8 cellular contexts compared by ENCODE assay signal in the genomic region with DNA sequence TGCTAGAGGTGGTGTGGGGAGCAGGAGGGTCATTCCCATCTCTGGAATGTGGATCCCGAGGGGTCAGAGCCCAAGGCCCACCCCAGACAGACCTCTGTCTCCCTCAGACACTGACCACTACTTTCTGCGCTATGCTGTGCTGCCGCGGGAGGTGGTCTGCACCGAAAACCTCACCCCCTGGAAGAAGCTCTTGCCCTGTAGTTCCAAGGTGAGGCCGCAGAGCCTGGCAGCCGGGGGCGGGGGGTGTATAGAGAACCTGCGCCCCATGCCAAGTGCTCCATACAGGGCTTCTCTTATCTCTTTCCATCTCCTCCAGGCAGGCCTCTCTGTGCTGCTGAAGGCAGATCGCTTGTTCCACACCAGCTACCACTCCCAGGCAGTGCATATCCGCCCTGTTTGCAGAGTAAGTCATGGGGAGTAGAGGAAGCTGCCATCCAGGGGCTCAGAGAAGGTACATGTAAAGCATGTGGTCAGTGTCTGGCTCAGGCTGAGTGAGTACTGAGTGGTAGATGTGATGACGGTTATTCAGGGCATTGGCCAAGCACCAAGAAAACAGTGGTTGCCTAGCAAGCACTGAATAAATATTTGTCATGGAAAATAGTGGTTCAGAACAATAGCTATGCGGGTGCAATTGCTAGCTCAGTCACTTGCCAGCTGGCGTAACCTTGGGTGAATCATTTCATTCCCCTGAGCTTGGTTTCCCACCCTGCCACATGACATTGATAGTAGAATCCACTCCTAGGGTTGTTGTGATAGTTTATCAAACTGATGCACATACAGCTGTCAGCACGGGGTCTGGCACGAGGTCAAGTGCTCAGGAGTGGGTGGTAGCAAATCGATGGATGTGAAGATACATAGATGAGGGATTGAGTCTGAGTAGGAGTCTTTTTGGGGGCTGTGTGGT. TPM values are rescaled to one million over a fixed set of nuclear protein-coding genes. Genes with fewer than 3 reads are reported as not detected.
A peak's percentile ranks its signal among the peaks of the same experiment; 100 is the strongest.
DNase-seq lines count a peak whose midpoint lies in the region; ATAC-seq, FAIRE-seq and TF ChIP-seq lines count a peak whose summit lies in the region.

No MANE protein-coding gene starts in this region.

- peaks cover 16% of the 10 kb centered on the region for H3K36me3 Mint-ChIP-seq in natural killer cell treated with Interleukin-12 subunit alpha and Interleukin-12 subunit beta and Interleukin-15 and Interleukin-18, amount 100 ng/mL, for 72 hours

- H4K20me1 ChIP-seq in OCI-LY7 (ENCODE audit: insufficient read depth, low read length): peaks cover 6% of the 10 kb centered on the region; the same call in 1 of the 2 replicates
- no peaks in the 10 kb centered on the region for H4K20me1 ChIP-seq in endothelial cell of umbilical vein (replicated peaks; ENCODE audit: control insufficient read depth, extremely low read depth, insufficient read depth, low read length)

- TF ChIP-seq CTCF in OCI-LY7 (conservative IDR thresholded peaks at IDR 0.05; ENCODE audit: low read length) (no peak), endothelial cell of umbilical vein (IDR thresholded peaks at IDR 0.05; ENCODE audit: extremely low read depth in 1 of 2, insufficient read depth in 1 of 2, low read depth in 1 of 2, low read length in 2 of 2) (no peak), GM20000 (IDR thresholded peaks at IDR 0.05; ENCODE audit: extremely low read depth, missing control alignments) (no peak)

- dilution Hi-C loops in endothelial cell of umbilical vein (cut with MboI; ENCODE audit: extremely low pct_ligation_motif_present, low sequenced_read_pairs): no loop called here

- H3K4me3 ChIP-seq in OCI-LY7 (ENCODE audit: low read depth, low read length, poor library complexity, severe bottlenecking) (peak overlapping the region; percentile 98), endothelial cell of umbilical vein (replicated peaks in 1 of 3; ENCODE audit: insufficient read depth in 1 of 3, low read depth in 1 of 3, low read length in 3 of 3) (no peak overlapping the region)

- BruUV-seq in OCI-LY7 (replicated peaks; lab: Mats Ljungman, UMichigan) (no TSS peak), endothelial cell of umbilical vein (replicated peaks; lab: Mats Ljungman, UMichigan) (no TSS peak)

- peak overlapping the region; percentile 35 for H3K4me3 Mint-ChIP-seq in natural killer cell treated with Interleukin-12 subunit alpha and Interleukin-12 subunit beta and Interleukin-15 and Interleukin-18, amount 100 ng/mL, for 72 hours

- H3K4me1 ChIP-seq in OCI-LY7 (ENCODE audit: insufficient read depth, low read length, poor library complexity, severe bottlenecking) (peaks cover 50% of the 10 kb centered on the region), endothelial cell of umbilical vein (ENCODE audit: control insufficient read depth, extremely low read depth, insufficient read depth, low read length) (peaks cover 21% of the 10 kb centered on the region)

- H3K9me3 ChIP-seq in OCI-LY7 (ENCODE audit: low read length) (no peaks in the 10 kb centered on the region), endothelial cell of umbilical vein (replicated peaks; ENCODE audit: control insufficient read depth, insufficient read depth, low read length) (no peaks in the 10 kb centered on the region)

- H3K79me2 ChIP-seq in OCI-LY7 (ENCODE audit: insufficient read depth, low read depth, low read length): peaks cover 42% of the 10 kb centered on the region
- peaks cover 22% of the 10 kb centered on the region for H3K79me2 ChIP-seq in endothelial cell of umbilical vein (ENCODE audit: control insufficient read depth, insufficient read depth, low read length)

- POLR2A ChIA-PET in OCI-LY7 (lab: Charles Lee) (interaction anchor here (0.9 to 2.4 kb wide), 4 partner anchors 10 to 50 kb away, joined by 3 to 6 read pairs (median 4); no protein-coding TSS in a partner anchor), endothelial cell of umbilical vein (lab: Charles Lee) (interaction anchor here (1.4 kb wide), 1 partner anchor 56 kb away, joined by 4 read pairs; the partner anchor contains the start of gene SYS1)

- TF ChIP-seq POLR2A in endothelial cell of umbilical vein (IDR thresholded peaks at IDR 0.05; ENCODE audit: low read depth, low read length): no peak

- no peaks in the 10 kb centered on the region for H3K9me3 Mint-ChIP-seq in natural killer cell treated with Interleukin-12 subunit alpha and Interleukin-12 subunit beta and Interleukin-15 and Interleukin-18, amount 100 ng/mL, for 72 hours

- H3K9me1 ChIP-seq in endothelial cell of umbilical vein (replicated peaks; ENCODE audit: control insufficient read depth, extremely low read depth, insufficient read depth, low read length): no peaks in the 10 kb centered on the region

- H3K27ac Mint-ChIP-seq in natural killer cell treated with Interleukin-12 subunit alpha and Interleukin-12 subunit beta and Interleukin-15 and Interleukin-18, amount 100 ng/mL, for 72 hours: peak overlapping the region in 1 of 2 donors; percentile 69

- intact Hi-C loops in OCI-LY7 (cut with micrococcal nuclease; ENCODE audit: unreplicated experiment) (loop anchor here (5.0 kb wide), 1 partner anchor 553 kb away; the partner anchor contains the start of gene ZNF335), endothelial cell of umbilical vein (cut with micrococcal nuclease) (loop anchor here (1.0 kb wide), 1 partner anchor 56 kb away; the partner anchor contains the start of gene SYS1)

- H3K36me3 ChIP-seq in OCI-LY7 (ENCODE audit: insufficient read depth, low read length): peaks cover 66% of the 10 kb centered on the region
- H3K36me3 ChIP-seq in endothelial cell of umbilical vein (ENCODE audit: control insufficient read depth in 2 of 2, extremely low read depth in 1 of 2, insufficient read depth in 2 of 2, low read length in 2 of 2): peaks cover 7 to 25% of the 10 kb centered on the region in 2 experiments

- H3K9me2 ChIP-seq in OCI-LY7 (ENCODE audit: insufficient read depth, low read length): no peaks in the 10 kb centered on the region

- H3K4me1 Mint-ChIP-seq in natural killer cell treated with Interleukin-12 subunit alpha and Interleukin-12 subunit beta and Interleukin-15 and Interleukin-18, amount 100 ng/mL, for 72 hours (ENCODE audit: low read depth in 2 of 2): peaks cover 27 to 36% of the 10 kb centered on the region in 2 donors

- H2AFZ ChIP-seq in OCI-LY7 (ENCODE audit: low read length) (no peak overlapping the region), endothelial cell of umbilical vein (ENCODE audit: low read depth, low read length) (no peak overlapping the region)

- DNase-seq in AG08396 (ENCODE audit: low spot score) (peak; percentile 87), OCI-LY7 (ENCODE audit: low spot score) (peak; percentile 90), endothelial cell of umbilical vein (ENCODE audit: low read depth, low spot score) (peak; percentile 98), GM20000 (ENCODE audit: low spot score) (no peak)
- no peak for DNase-seq in natural killer cell treated with Interleukin-12 subunit alpha and Interleukin-12 subunit beta and Interleukin-15 and Interleukin-18, amount 100 ng/mL, for 72 hours (ENCODE audit: low spot score)

- peak; percentile 98 for FAIRE-seq in endothelial cell of umbilical vein (lab: Jason Lieb, UNC)

- peak overlapping the region; percentile 98 for H3K4me2 ChIP-seq in OCI-LY7 (ENCODE audit: low read length)
- no peak overlapping the region for H3K4me2 ChIP-seq in endothelial cell of umbilical vein (ENCODE audit: insufficient read depth, low read length)

- peak; percentile 79 for ATAC-seq in GM18861 (IDR thresholded peaks at IDR 0.05; ENCODE audit: unreplicated experiment)
- ATAC-seq in HG03103 (IDR thresholded peaks at IDR 0.05; ENCODE audit: low read depth, unreplicated experiment): peak; percentile 54
- peak in 1 of 2 donors; percentile 28 for ATAC-seq in natural killer cell treated with Interleukin-12 subunit alpha and Interleukin-12 subunit beta and Interleukin-15 and Interleukin-18, amount 100 ng/mL, for 72 hours
- ATAC-seq in HG03097 (IDR thresholded peaks at IDR 0.05; ENCODE audit: low FRiP score, unreplicated experiment): no peak

- no peaks in the 10 kb centered on the region for H3K27me3 Mint-ChIP-seq in natural killer cell treated with Interleukin-12 subunit alpha and Interleukin-12 subunit beta and Interleukin-15 and Interleukin-18, amount 100 ng/mL, for 72 hours

- no peaks in the 10 kb centered on the region for H3K27me3 ChIP-seq in endothelial cell of umbilical vein (ENCODE audit: control insufficient read depth in 2 of 2, insufficient read depth in 2 of 2, low read length in 2 of 2)

- H3K27ac ChIP-seq in OCI-LY7 (ENCODE audit: low read depth, low read length, poor library complexity, severe bottlenecking) (peak overlapping the region; percentile 84), endothelial cell of umbilical vein (ENCODE audit: insufficient read depth, low read depth, low read length) (peak overlapping the region; percentile 64)

- peak overlapping the region; percentile 71 for H3K9ac ChIP-seq in endothelial cell of umbilical vein (replicated peaks; ENCODE audit: extremely low read depth, insufficient read depth, low read length)

- CTCF ChIA-PET in OCI-LY7 (lab: Charles Lee; ENCODE audit: unreplicated experiment) (interaction anchor here (0.7 kb wide), 1 partner anchor 18 kb away, joined by 5 read pairs; no protein-coding TSS in a partner anchor), endothelial cell of umbilical vein (lab: Charles Lee) (interaction anchor here (0.7 to 7.0 kb wide), 14 partner anchors 9 to 126 kb away, joined by 3 to 42 read pairs (median 5); partner anchors contain the start of gene SYS1)

RNA-seq across cellular contexts. Expression of gene PIGT, which starts 3.5 kb away (rescaled TPM):
- 75.7 and 104 TPM in 2 replicates for total RNA-seq in OCI-LY7 (2014; rRNA removed; shearing (Covaris generic))
- total RNA-seq in OCI-LY7 (2022): 79.4 and 89.2 TPM in 2 replicates
- 92.7 and 96.8 TPM in 2 replicates for total RNA-seq in endothelial cell of umbilical vein
- polyA plus RNA-seq in endothelial cell of umbilical vein: 143 and 162 TPM in 2 replicates
- polyA plus RNA-seq in endothelial cell of umbilical vein (2011; cell fraction: cytosol; rRNA removed): 110 and 116 TPM in 2 replicates
- 75.5 and 86.2 TPM in 2 replicates for polyA plus RNA-seq in endothelial cell of umbilical vein (2011; cell fraction: nucleus; rRNA removed)
- polyA plus RNA-seq in endothelial cell of umbilical vein (2012): 85.7 and 98.7 TPM in 2 replicates
- polyA minus RNA-seq in endothelial cell of umbilical vein: 70.6 and 79.1 TPM in 2 replicates
- 50.8 TPM for polyA minus RNA-seq in endothelial cell of umbilical vein (2011; cell fraction: cytosol; rRNA and poly(A)+ RNA removed)
- polyA minus RNA-seq in endothelial cell of umbilical vein (2011; cell fraction: nucleus; rRNA and poly(A)+ RNA removed): 47.8 and 52.4 TPM in 2 replicates
- total RNA-seq in natural killer cell treated with Interleukin-12 subunit alpha and Interleukin-12 subunit beta and Interleukin-15 and Interleukin-18, amount 100 ng/mL, for 72 hours: 10 to 100 TPM; 73.0 to 86.6 TPM

RNA-seq across cellular contexts. Expression of gene DBNDD2, which starts 11.4 kb away (rescaled TPM):
- total RNA-seq in OCI-LY7 (2014; rRNA removed; shearing (Covaris generic)): 0.57 TPM in 1 of 2 replicates, not detected in the other
- not detected in 2 replicates for total RNA-seq in OCI-LY7 (2022)
- 15.6 and 16.3 TPM in 2 replicates for total RNA-seq in endothelial cell of umbilical vein
- polyA plus RNA-seq in endothelial cell of umbilical vein: 27.9 and 28.7 TPM in 2 replicates
- 19.5 and 20.9 TPM in 2 replicates for polyA plus RNA-seq in endothelial cell of umbilical vein (2011; cell fraction: cytosol; rRNA removed)
- 9.2 and 9.7 TPM in 2 replicates for polyA plus RNA-seq in endothelial cell of umbilical vein (2011; cell fraction: nucleus; rRNA removed)
- polyA plus RNA-seq in endothelial cell of umbilical vein (2012): 8.6 and 12.3 TPM in 2 replicates
- polyA minus RNA-seq in endothelial cell of umbilical vein: 11.2 and 16.2 TPM in 2 replicates
- 1.8 TPM for polyA minus RNA-seq in endothelial cell of umbilical vein (2011; cell fraction: cytosol; rRNA and poly(A)+ RNA removed)
- 4.0 and 4.8 TPM in 2 replicates for polyA minus RNA-seq in endothelial cell of umbilical vein (2011; cell fraction: nucleus; rRNA and poly(A)+ RNA removed)
- total RNA-seq in natural killer cell treated with Interleukin-12 subunit alpha and Interleukin-12 subunit beta and Interleukin-15 and Interleukin-18, amount 100 ng/mL, for 72 hours: 1 to 10 TPM; 6.1 to 6.4 TPM

RNA-seq across cellular contexts. Expression of gene TP53TG5, which starts 41.3 kb away (rescaled TPM):
- not detected in 2 replicates for total RNA-seq in OCI-LY7 (2014; rRNA removed; shearing (Covaris generic))
- not detected in 2 replicates for total RNA-seq in OCI-LY7 (2022)
- total RNA-seq in endothelial cell of umbilical vein: not detected in 2 replicates
- not detected in 2 replicates for polyA plus RNA-seq in endothelial cell of umbilical vein
- polyA plus RNA-seq in endothelial cell of umbilical vein (2011; cell fraction: cytosol; rRNA removed): not detected in 2 replicates
- polyA plus RNA-seq in endothelial cell of umbilical vein (2011; cell fraction: nucleus; rRNA removed): not detected in 2 replicates
- polyA plus RNA-seq in endothelial cell of umbilical vein (2012): 0.12 and 0.22 TPM in 2 replicates
- polyA minus RNA-seq in endothelial cell of umbilical vein: not detected in 2 replicates
- not detected for polyA minus RNA-seq in endothelial cell of umbilical vein (2011; cell fraction: cytosol; rRNA and poly(A)+ RNA removed)
- polyA minus RNA-seq in endothelial cell of umbilical vein (2011; cell fraction: nucleus; rRNA and poly(A)+ RNA removed): not detected in 2 replicates
- total RNA-seq in natural killer cell treated with Interleukin-12 subunit alpha and Interleukin-12 subunit beta and Interleukin-15 and Interleukin-18, amount 100 ng/mL, for 72 hours: not detected

RNA-seq across cellular contexts. Expression of gene WFDC2, which starts 50.1 kb away (rescaled TPM):
- total RNA-seq in OCI-LY7 (2014; rRNA removed; shearing (Covaris generic)): 4.4 TPM in 1 of 2 replicates, not detected in the other
- total RNA-seq in OCI-LY7 (2022) (0.46 TPM in 1 of 2 replicates, not detected in the other), endothelial cell of umbilical vein (not detected in 2 replicates)
- polyA plus RNA-seq in endothelial cell of umbilical vein: 0.22 TPM in 1 of 2 replicates, not detected in the other
- not detected in 2 replicates for polyA plus RNA-seq in endothelial cell of umbilical vein (2011; cell fraction: cytosol; rRNA removed)
- polyA plus RNA-seq in endothelial cell of umbilical vein (2011; cell fraction: nucleus; rRNA removed): not detected in 2 replicates
- not detected in 2 replicates for polyA plus RNA-seq in endothelial cell of umbilical vein (2012)
- polyA minus RNA-seq in endothelial cell of umbilical vein: not detected in 2 replicates
- not detected for polyA minus RNA-seq in endothelial cell of umbilical vein (2011; cell fraction: cytosol; rRNA and poly(A)+ RNA removed)
- polyA minus RNA-seq in endothelial cell of umbilical vein (2011; cell fraction: nucleus; rRNA and poly(A)+ RNA removed): not detected in 2 replicates
- total RNA-seq in natural killer cell treated with Interleukin-12 subunit alpha and Interleukin-12 subunit beta and Interleukin-15 and Interleukin-18, amount 100 ng/mL, for 72 hours: not detected

RNA-seq across cellular contexts. Expression of gene SYS1, which starts 56.5 kb away (rescaled TPM):
- 22.3 and 37.6 TPM in 2 replicates for total RNA-seq in OCI-LY7 (2014; rRNA removed; shearing (Covaris generic))
- total RNA-seq in OCI-LY7 (2022) (8.6 and 9.6 TPM in 2 replicates), endothelial cell of umbilical vein (22.3 and 27.4 TPM in 2 replicates)
- polyA plus RNA-seq in endothelial cell of umbilical vein: 79.6 and 91.8 TPM in 2 replicates
- 45.7 and 47.1 TPM in 2 replicates for polyA plus RNA-seq in endothelial cell of umbilical vein (2011; cell fraction: cytosol; rRNA removed)
- polyA plus RNA-seq in endothelial cell of umbilical vein (2011; cell fraction: nucleus; rRNA removed): 27.8 and 30.1 TPM in 2 replicates
- 21.2 and 22.0 TPM in 2 replicates for polyA plus RNA-seq in endothelial cell of umbilical vein (2012)
- polyA minus RNA-seq in endothelial cell of umbilical vein: 65.4 and 73.2 TPM in 2 replicates
- 34.8 TPM for polyA minus RNA-seq in endothelial cell of umbilical vein (2011; cell fraction: cytosol; rRNA and poly(A)+ RNA removed)
- 34.8 and 36.4 TPM in 2 replicates for polyA minus RNA-seq in endothelial cell of umbilical vein (2011; cell fraction: nucleus; rRNA and poly(A)+ RNA removed)
- total RNA-seq in natural killer cell treated with Interleukin-12 subunit alpha and Interleukin-12 subunit beta and Interleukin-15 and Interleukin-18, amount 100 ng/mL, for 72 hours: 10 to 100 TPM; 23.3 to 31.4 TPM

Comparison
In these comparisons a context has a peak if more than half of its experiments do, and no peak if none do; other contexts are left out.
1. DNase-seq: peak in AG08396 (single experiment), OCI-LY7 (single experiment) and endothelial cell of umbilical vein (single experiment); none in natural killer cell treated with Interleukin-12 subunit alpha and Interleukin-12 subunit beta and Interleukin-15 and Interleukin-18, amount 100 ng/mL, for 72 hours (single experiment) and GM20000 (single experiment).
2. RNA of gene DBNDD2, which starts 11.4 kb away (total RNA-seq): 15.6 to 16.3 TPM in endothelial cell of umbilical vein and 6.1 to 6.4 TPM in natural killer cell treated with Interleukin-12 subunit alpha and Interleukin-12 subunit beta and Interleukin-15 and Interleukin-18, amount 100 ng/mL, for 72 hours; 0.57 TPM in OCI-LY7; every median in the first group is over 4 times any median in the second.